ENCODE assay signal across 26 cellular contexts in the genomic region with DNA sequence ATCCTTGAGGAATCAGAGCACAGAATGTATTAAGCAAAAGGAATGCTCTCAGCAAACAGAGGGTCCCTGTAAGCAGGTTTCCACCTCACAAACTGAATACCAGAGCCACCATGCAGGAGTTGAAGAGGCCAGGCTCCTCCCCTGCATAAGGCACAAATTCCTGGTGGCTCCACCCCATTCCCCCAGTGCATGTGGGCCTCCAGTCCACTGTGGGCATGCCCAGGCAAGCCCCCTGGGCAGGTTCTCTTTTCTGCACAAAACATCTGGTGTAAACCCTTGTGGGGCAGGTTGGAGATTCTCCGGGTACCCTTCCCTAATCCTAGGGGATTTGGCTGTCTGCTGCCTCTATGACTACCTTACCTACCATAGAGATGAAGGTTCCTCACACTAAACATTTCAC.
DNase-seq lines count a peak whose midpoint lies in the region; ATAC-seq and TF ChIP-seq lines count a peak whose summit lies in the region.
"Had no signal": no experiment of that assay in that cellular context is flagged by ENCODE, and none has a peak within 500 bp of the region (broad histone marks: within the 10 kb centered on the region; RNA-seq: fewer than 3 reads in every experiment).

No MANE protein-coding gene starts in this region.

- H3K79me2 ChIP-seq in neural progenitor cell (ENCODE audit: low read depth), result no peaks in the 10 kb centered on the region

- H3K27ac ChIP-seq in HUES6 (ENCODE audit: low read depth, low read length) (peak overlapping the region; percentile 39; the same call in 1 of the 2 replicates), neural progenitor cell (peak overlapping the region; percentile 11)
- H3K27ac ChIP-seq: neutrophil, sigmoid colon, thoracic aorta, vagina had no signal

- no peak overlapping the region for H3K27ac Mint-ChIP-seq in neural progenitor cell
- H3K27ac Mint-ChIP-seq: activated naive CD8-positive, alpha-beta T cell treated with anti-CD3 and anti-CD28 coated beads, Interleukin-2, amount 50 U/mL, for 24 hours; CD4-positive, alpha-beta T cell had no signal

- no peaks in the 10 kb centered on the region for H3F3A ChIP-seq in neural progenitor cell (ENCODE audit: low read depth)

- no peak overlapping the region for H3K4me2 ChIP-seq in neural progenitor cell

- no peaks in the 10 kb centered on the region for H3K36me3 Mint-ChIP-seq in neural progenitor cell

- H3K4me1 Mint-ChIP-seq in neural progenitor cell, result no peaks in the 10 kb centered on the region
- H3K4me1 Mint-ChIP-seq: activated naive CD8-positive, alpha-beta T cell treated with anti-CD3 and anti-CD28 coated beads, Interleukin-2, amount 50 U/mL, for 24 hours had no signal

- H3K4me1 ChIP-seq in HUES6 (ENCODE audit: control insufficient read depth, insufficient read depth, low read length), result peaks cover 8% of the 10 kb centered on the region; the same call in 1 of the 2 replicates
- no peaks in the 10 kb centered on the region for H3K4me1 ChIP-seq in neural progenitor cell
- H3K4me1 ChIP-seq: vagina had no signal

- H3K27me3 ChIP-seq in HUES6 (ENCODE audit: control insufficient read depth, insufficient read depth, low read length) (no peaks in the 10 kb centered on the region), neural progenitor cell (no peaks in the 10 kb centered on the region)
- H3K27me3 ChIP-seq: neutrophil, sigmoid colon, vagina had no signal

- no peaks in the 10 kb centered on the region for H4K20me1 ChIP-seq in neural progenitor cell (ENCODE audit: low read depth)

- no peak for ATAC-seq in HG03378 (IDR thresholded peaks at IDR 0.05; ENCODE audit: unreplicated experiment)
- ATAC-seq: activated naive CD8-positive, alpha-beta T cell treated with anti-CD3 and anti-CD28 coated beads, Interleukin-2, amount 50 U/mL, for 24 hours; left colon; PC-3 had no signal

- peaks cover 2% of the 10 kb centered on the region for H3K27me3 Mint-ChIP-seq in neural progenitor cell (ENCODE audit: insufficient read depth, low read depth)
- H3K27me3 Mint-ChIP-seq: activated naive CD8-positive, alpha-beta T cell treated with anti-CD3 and anti-CD28 coated beads, Interleukin-2, amount 50 U/mL, for 24 hours; CD4-positive, alpha-beta T cell; progenitor cell of endocrine pancreas had no signal

- TF ChIP-seq CTCF in epithelial cell of esophagus (IDR thresholded peaks at IDR 0.05; ENCODE audit: insufficient read depth, low read depth, low read length, missing control alignments) (no peak), neural progenitor cell (IDR thresholded peaks at IDR 0.05) (no peak)

- no peak overlapping the region for H2AFZ ChIP-seq in neural progenitor cell (replicated peaks)

- no peak overlapping the region for H3K4me3 ChIP-seq in HUES6 (ENCODE audit: low read depth, low read length)
- H3K4me3 ChIP-seq in epithelial cell of esophagus (ENCODE audit: low read length), result no peak overlapping the region
- no peak overlapping the region for H3K4me3 ChIP-seq in neural progenitor cell
- H3K4me3 ChIP-seq: sigmoid colon, thoracic aorta, vagina had no signal

- H3K36me3 ChIP-seq in HUES6 (ENCODE audit: control insufficient read depth, insufficient read depth, low read length) (no peaks in the 10 kb centered on the region), neural progenitor cell (no peaks in the 10 kb centered on the region)
- H3K36me3 ChIP-seq: neutrophil, sigmoid colon, thoracic aorta, vagina had no signal

- DNase-seq in NCI-H524 (lab: John Stamatoyannopoulos, UW) (peak; percentile 1 to 39), NCI-H524 treated with DMSO at 0.1 percent for 48 hours (lab: John Stamatoyannopoulos, UW) (no peak), epithelial cell of esophagus (ENCODE audit: low read depth) (peak; percentile 41), neural progenitor cell (ENCODE audit: low spot score) (no peak), HK-2 (ENCODE audit: unreplicated experiment) (no peak), SHP77 treated with DMSO at 0.1 percent for 48 hours (lab: John Stamatoyannopoulos, UW) (no peak)
- DNase-seq: activated CD4-positive, alpha-beta T cell treated with anti-CD3 and anti-CD28 coated beads for 4 hours; activated gamma-delta T cell treated with Interleukin-2 at 50 U/mL for 16 hours; activated naive CD8-positive, alpha-beta T cell treated with anti-CD3 and anti-CD28 coated beads, Interleukin-2, amount 50 U/mL, for 24 hours; activated T-cell treated with anti-CD3 and anti-CD28 coated beads, Interleukin-2, amount 50 U/mL, for 1 hour; AML-193; CD4-positive, alpha-beta T cell; KG1; left colon; MM.1S; NCI-H2081 treated with DMSO at 0.1 percent for 48 hours; PC-3; Right ventricle myocardium superior; sigmoid colon; stimulated activated naive CD4-positive, alpha-beta T cell had no signal

- H3K9me3 Mint-ChIP-seq in neural progenitor cell, result no peaks in the 10 kb centered on the region
- H3K9me3 Mint-ChIP-seq: CD4-positive, alpha-beta T cell had no signal

- no peak overlapping the region for H3K4me3 Mint-ChIP-seq in neural progenitor cell
- H3K4me3 Mint-ChIP-seq: activated naive CD8-positive, alpha-beta T cell treated with anti-CD3 and anti-CD28 coated beads, Interleukin-2, amount 50 U/mL, for 24 hours; CD4-positive, alpha-beta T cell had no signal

- peak overlapping the region; percentile 37 for H3K9ac ChIP-seq in HUES6 (ENCODE audit: low read length)
- no peak overlapping the region for H3K9ac ChIP-seq in neural progenitor cell

- H3K9me3 ChIP-seq in HUES6 (ENCODE audit: control insufficient read depth, insufficient read depth, low read depth, low read length), result peaks cover 12% of the 10 kb centered on the region; the same call in 1 of the 2 replicates
- no peaks in the 10 kb centered on the region for H3K9me3 ChIP-seq in neural progenitor cell (ENCODE audit: low read depth)
- H3K9me3 ChIP-seq: neutrophil, sigmoid colon, thoracic aorta, vagina had no signal

Comparison
In these comparisons a context has a peak if more than half of its experiments do, and no peak if none do; other contexts are left out.
1. DNase-seq: peak in NCI-H524 (2 of 2) and epithelial cell of esophagus (single experiment); none in NCI-H524 treated with DMSO at 0.1 percent for 48 hours (single experiment), neural progenitor cell (single experiment), HK-2 (single experiment) and SHP77 treated with DMSO at 0.1 percent for 48 hours (single experiment).